8 cellular contexts compared by ENCODE assay signal in genomic region chr20:25195962-25196700, GRCh38. TPM values are rescaled to one million over a fixed set of nuclear protein-coding genes. Genes with fewer than 3 reads are reported as not detected.
DNase-seq lines count a peak whose midpoint lies in the region; ATAC-seq, FAIRE-seq and TF ChIP-seq lines count a peak whose summit lies in the region.

No MANE protein-coding gene starts in this region.

- WGBS in trophoblast cell (ENCODE audit: extremely low coverage, insufficient coverage, insufficient read length), result no CpG with 5 or more reads among the region's 34 CpGs

- ATAC-seq in GM21786 (IDR thresholded peaks at IDR 0.05; ENCODE audit: unreplicated experiment), result peak; percentile 21

- H3K4me1 ChIP-seq in Loucy (ENCODE audit: insufficient read depth, low read length, poor library complexity, severe bottlenecking) (peaks cover 51% of the 10 kb centered on the region), trophoblast cell (ENCODE audit: control insufficient read depth in 1 of 2, insufficient read depth in 2 of 2, low read length in 2 of 2) (peaks cover 2 to 3% of the 10 kb centered on the region in 2 experiments)

- no peaks in the 10 kb centered on the region for H3K27me3 ChIP-seq in Loucy (ENCODE audit: insufficient read depth, low read length, poor library complexity, severe bottlenecking)
- no peaks in the 10 kb centered on the region for H3K27me3 ChIP-seq in trophoblast cell (ENCODE audit: insufficient read depth, low read length)

- H3K9me2 ChIP-seq in Loucy (replicated peaks; ENCODE audit: low read depth, low read length), result no peaks in the 10 kb centered on the region

- no peak for TF ChIP-seq CTCF in Loucy (conservative IDR thresholded peaks at IDR 0.05; ENCODE audit: low read length)
- TF ChIP-seq CTCF in glutamatergic neuron (IDR thresholded peaks at IDR 0.05; ENCODE audit: partially characterized antibody, unreplicated experiment), result no peak

- H2AFZ ChIP-seq in Loucy (ENCODE audit: low read length) (peak overlapping the region; percentile 100), trophoblast cell (ENCODE audit: insufficient read depth, low read length, poor library complexity) (peak overlapping the region; percentile 85)

- H3K9me3 ChIP-seq in Loucy (ENCODE audit: insufficient read depth, low read depth, low read length), result no peaks in the 10 kb centered on the region
- no peaks in the 10 kb centered on the region for H3K9me3 ChIP-seq in trophoblast cell (ENCODE audit: insufficient read depth, low read depth, low read length)

- H3K9ac ChIP-seq in Loucy (ENCODE audit: low read depth, low read length, poor library complexity, severe bottlenecking) (peak overlapping the region; percentile 90), trophoblast cell (ENCODE audit: low read length) (peak overlapping the region; percentile 81)

- H3K4me3 Mint-ChIP-seq in glutamatergic neuron (ENCODE audit: unreplicated experiment), result peak overlapping the region; percentile 100

- H3K4me2 ChIP-seq in Loucy (ENCODE audit: low read depth, low read length, poor library complexity, severe bottlenecking) (peak overlapping the region; percentile 93), trophoblast cell (ENCODE audit: low read length) (peak overlapping the region; percentile 96)

- H2BK12ac ChIP-seq in trophoblast cell (ENCODE audit: low read length), result no peak overlapping the region

- no peak overlapping the region for H3K23ac ChIP-seq in trophoblast cell (ENCODE audit: low read length)

- peak overlapping the region; percentile 83 for H4K91ac ChIP-seq in trophoblast cell (ENCODE audit: low read depth, low read length)

- H4K12ac ChIP-seq in trophoblast cell (ENCODE audit: low read depth, low read length), result peak overlapping the region; percentile 14

- H4K8ac ChIP-seq in trophoblast cell (ENCODE audit: low read depth, low read length), result peak overlapping the region; percentile 89

- H3K79me2 ChIP-seq in Loucy (ENCODE audit: insufficient read depth, low read length) (peaks cover 36% of the 10 kb centered on the region), trophoblast cell (ENCODE audit: control insufficient read depth, insufficient read depth, low read length, poor library complexity) (peaks cover 9% of the 10 kb centered on the region)

- H3K27ac Mint-ChIP-seq in glutamatergic neuron (ENCODE audit: unreplicated experiment), result peak overlapping the region; percentile 96

- no peak for FAIRE-seq in GM12891 (lab: Jason Lieb, UNC)

- no peaks in the 10 kb centered on the region for H3K36me3 Mint-ChIP-seq in glutamatergic neuron (ENCODE audit: unreplicated experiment)

- no peaks in the 10 kb centered on the region for H4K20me1 ChIP-seq in Loucy (ENCODE audit: insufficient read depth, low read length, poor library complexity, severe bottlenecking)

- peak overlapping the region; percentile 93 for H3K18ac ChIP-seq in trophoblast cell (ENCODE audit: low read length)

- H3K27ac ChIP-seq in trophoblast cell (ENCODE audit: low read depth, low read length), result no peak overlapping the region

- peak; percentile 67 for DNase-seq in G401 (ENCODE audit: low spot score)
- peak; percentile 9 for DNase-seq in activated T-helper 1 cell treated with Interleukin-2 at 50 U/mL for 16 hours (ENCODE audit: low read depth)
- DNase-seq in glutamatergic neuron, result peak; percentile 68
- peak; percentile 58 for DNase-seq in trophoblast cell
- DNase-seq in NK-92 (lab: John Stamatoyannopoulos, UW; ENCODE audit: unreplicated experiment), result no peak
- DNase-seq in GM12891 (ENCODE audit: insufficient read length, low spot score), result no peak

- peaks cover 17% of the 10 kb centered on the region for H3K9me3 Mint-ChIP-seq in glutamatergic neuron (ENCODE audit: unreplicated experiment)

- peak overlapping the region; percentile 86 for H3K14ac ChIP-seq in trophoblast cell (ENCODE audit: low read length)

- H3K4me3 ChIP-seq in Loucy (ENCODE audit: low read length, poor library complexity, severe bottlenecking) (peak overlapping the region; percentile 88), trophoblast cell (ENCODE audit: low read depth, low read length) (peak overlapping the region; percentile 93)

- peaks cover 9% of the 10 kb centered on the region for H3K79me1 ChIP-seq in trophoblast cell (ENCODE audit: low read length)

- H3K36me3 ChIP-seq in Loucy (ENCODE audit: insufficient read depth, low read length) (no peaks in the 10 kb centered on the region), trophoblast cell (ENCODE audit: control insufficient read depth in 1 of 2, insufficient read depth in 2 of 2, low read length in 2 of 2) (no peaks in the 10 kb centered on the region)

- no peak for TF ChIP-seq POLR2A in GM12891 (IDR thresholded peaks at IDR 0.05; ENCODE audit: low read depth, low read length)

- H2AK5ac ChIP-seq in trophoblast cell (ENCODE audit: low read length), result no peak overlapping the region

- in situ Hi-C loops in G401 (cut with HindIII; ENCODE audit: low sequenced_read_pairs), result no loop called here

- H3K4me1 Mint-ChIP-seq in glutamatergic neuron (ENCODE audit: low read depth, unreplicated experiment), result peaks cover 35% of the 10 kb centered on the region

- H3F3A ChIP-seq in Loucy (ENCODE audit: low read depth), result no peaks in the 10 kb centered on the region

- peak overlapping the region; percentile 51 for H3K4ac ChIP-seq in trophoblast cell (ENCODE audit: low read depth, low read length)

- peak overlapping the region; percentile 27 for H2BK5ac ChIP-seq in trophoblast cell (ENCODE audit: low read depth, low read length, poor library complexity)

- peaks cover 22% of the 10 kb centered on the region for H3K27me3 Mint-ChIP-seq in glutamatergic neuron (ENCODE audit: unreplicated experiment)

- peak overlapping the region; percentile 64 for H2BK120ac ChIP-seq in trophoblast cell (ENCODE audit: insufficient read depth, low read length, poor library complexity)

TF ChIP-seq in GM12891, 5 proteins besides CTCF, POLR2A, EP300 and RAD21:
- no peak for TF ChIP-seq PAX5 (IDR thresholded peaks at IDR 0.05; ENCODE audit: insufficient read depth, low read length, severe bottlenecking)
- TF ChIP-seq POU2F2 (IDR thresholded peaks at IDR 0.05; ENCODE audit: low read depth, low read length), result no peak
- TF ChIP-seq TAF1 (IDR thresholded peaks at IDR 0.05; ENCODE audit: low read depth, low read length), result no peak
- no peak for TF ChIP-seq SPI1 (IDR thresholded peaks at IDR 0.05; ENCODE audit: low read depth, low read length)
- TF ChIP-seq POLR2AphosphoS5 (IDR thresholded peaks at IDR 0.05; ENCODE audit: low read depth, low read length), result no peak

RNA-seq across cellular contexts. Expression of gene ENTPD6, which starts 0.6 kb away (rescaled TPM):
- total RNA-seq in G401 (2014; rRNA removed; shearing (Covaris generic)), result 68.3 and 71.3 TPM in 2 replicates
- total RNA-seq in glutamatergic neuron (ENCODE audit: unreplicated experiment), result 191 TPM
- polyA plus RNA-seq in trophoblast cell (2013), result 20.3 and 20.9 TPM in 2 replicates
- polyA plus RNA-seq in GM12891 (2012; ENCODE audit: low read depth, missing spikeins), result 25.2 TPM

RNA-seq across cellular contexts. Expression of gene PYGB, which starts 51.8 kb away (rescaled TPM):
- total RNA-seq in G401 (2014; rRNA removed; shearing (Covaris generic)), result 48.4 and 63.3 TPM in 2 replicates
- 295 TPM for total RNA-seq in glutamatergic neuron (ENCODE audit: unreplicated experiment)
- polyA plus RNA-seq in trophoblast cell (2013), result 21.3 and 22.0 TPM in 2 replicates
- polyA plus RNA-seq in GM12891 (2012; ENCODE audit: low read depth, missing spikeins), result 16.7 TPM

Comparison
In these comparisons a context has a peak if more than half of its experiments do, and no peak if none do; other contexts are left out.
1. DNase-seq: peak in G401 (single experiment), activated T-helper 1 cell treated with Interleukin-2 at 50 U/mL for 16 hours (single experiment), glutamatergic neuron (single experiment) and trophoblast cell (2 of 2); none in NK-92 (single experiment) and GM12891 (single experiment).